In the genomic region with DNA sequence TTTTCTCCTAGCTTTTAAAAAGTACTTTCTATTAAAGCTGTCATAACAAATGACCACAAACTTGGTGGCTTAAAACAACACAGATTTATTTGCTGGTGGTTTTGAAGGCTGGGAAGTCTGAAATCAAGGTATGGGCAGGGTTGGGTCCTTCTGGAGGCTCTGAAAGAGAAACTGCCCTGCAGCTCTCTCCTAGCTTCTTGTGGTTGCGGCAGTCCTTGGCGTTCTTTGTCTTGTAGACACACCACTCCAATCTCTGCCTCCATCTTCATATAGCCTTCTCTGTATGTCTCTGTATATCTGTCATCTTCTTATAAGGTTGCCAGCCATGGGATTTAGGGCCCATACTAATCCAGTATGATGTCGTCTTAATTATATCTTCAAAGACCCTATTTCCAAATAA, we compare ENCODE assay signal across 16 cellular contexts.
"Had no signal": no experiment of that assay in that cellular context is flagged by ENCODE, and none has a peak within 500 bp of the region (broad histone marks: within the 10 kb centered on the region; RNA-seq: fewer than 3 reads in every experiment).

No MANE protein-coding gene starts in this region.

- H3K36me3 ChIP-seq: lower lobe of right lung, neural progenitor cell, upper lobe of left lung had no signal

- H2AFZ ChIP-seq: neural progenitor cell had no signal

- H3K27me3 Mint-ChIP-seq: activated CD4-positive, alpha-beta T cell treated with anti-CD3 and anti-CD28 coated beads, Interleukin-2, amount 10 ng/mL, durations not matched to agents 24 days and 14 days had no signal

- H3K4me3 ChIP-seq: lower lobe of right lung, neural progenitor cell, upper lobe of left lung had no signal

- H3K4me1 Mint-ChIP-seq: activated CD4-positive, alpha-beta T cell treated with anti-CD3 and anti-CD28 coated beads, Interleukin-2, amount 10 ng/mL, durations not matched to agents 24 days and 14 days had no signal

- H3K4me3 Mint-ChIP-seq: activated CD4-positive, alpha-beta T cell treated with anti-CD3 and anti-CD28 coated beads, Interleukin-2, amount 10 ng/mL, durations not matched to agents 24 days and 14 days; activated naive CD8-positive, alpha-beta T cell treated with anti-CD3 and anti-CD28 coated beads for 36 hours; activated T-helper 1 cell treated with anti-CD3 and anti-CD28 coated beads, Interleukin-12 subunit alpha, Interleukin-12 subunit beta, Interleukin-2, Interleukin-4 antibody, amounts not matched to agents 30 ng/mL and 10 ng/mL and 1 ng/mL, durations not matched to agents 14 hours and 24 hours and 36 hours; mesothelial cell of epicardium; neural progenitor cell; stimulated activated memory B cell treated with anti-CD40 and anti-IgM and Interleukin-4, amounts not matched to agents 10 μg/mL and 1 μg/mL and 100 μg/mL, for 72 hours; T-helper 2 cell treated with Interferon-gamma antibody and Interleukin-4, amounts not matched to agents 5 μg/mL and 100 μg/mL, for 36 hours had no signal

- H3K9ac ChIP-seq: neural progenitor cell had no signal

- H3K27me3 ChIP-seq: neural progenitor cell, upper lobe of left lung had no signal

- H3K27ac ChIP-seq: lower lobe of right lung, neural progenitor cell, upper lobe of left lung had no signal

- ATAC-seq: lower lobe of right lung; sciatic nerve; stimulated activated memory B cell treated with anti-CD40 and anti-IgM and Interleukin-4, amounts not matched to agents 10 μg/mL and 1 μg/mL and 100 μg/mL, for 72 hours had no signal

- H3K4me2 ChIP-seq: neural progenitor cell had no signal

- H3K9me3 Mint-ChIP-seq: activated CD4-positive, alpha-beta T cell treated with anti-CD3 and anti-CD28 coated beads, Interleukin-2, amount 10 ng/mL, durations not matched to agents 24 days and 14 days; activated naive CD8-positive, alpha-beta T cell treated with anti-CD3 and anti-CD28 coated beads for 36 hours; activated T-helper 1 cell treated with anti-CD3 and anti-CD28 coated beads, Interleukin-12 subunit alpha, Interleukin-12 subunit beta, Interleukin-2, Interleukin-4 antibody, amounts not matched to agents 30 ng/mL and 10 ng/mL and 1 ng/mL, durations not matched to agents 14 hours and 24 hours and 36 hours; mesothelial cell of epicardium; neural progenitor cell; stimulated activated memory B cell treated with anti-CD40 and anti-IgM and Interleukin-4, amounts not matched to agents 10 μg/mL and 1 μg/mL and 100 μg/mL, for 72 hours; T-helper 2 cell treated with Interferon-gamma antibody and Interleukin-4, amounts not matched to agents 5 μg/mL and 100 μg/mL, for 36 hours had no signal

- H3K36me3 Mint-ChIP-seq: activated naive CD8-positive, alpha-beta T cell treated with anti-CD3 and anti-CD28 coated beads for 36 hours; mesothelial cell of epicardium; neural progenitor cell; stimulated activated memory B cell treated with anti-CD40 and anti-IgM and Interleukin-4, amounts not matched to agents 10 μg/mL and 1 μg/mL and 100 μg/mL, for 72 hours had no signal

- DNase-seq: activated CD4-positive, alpha-beta T cell treated with anti-CD3 and anti-CD28 coated beads, Interleukin-2, amount 10 ng/mL, durations not matched to agents 24 days and 14 days; activated CD4-positive, CD25-positive, alpha-beta regulatory T cell; activated CD8-positive, alpha-beta memory T cell treated with anti-CD3 and anti-CD28 coated beads, Interleukin-2, amount 50 U/mL, for 48 hours; activated naive CD8-positive, alpha-beta T cell treated with anti-CD3 and anti-CD28 coated beads for 36 hours; cerebellar nuclear complex; erythroblast; kidney glomerular epithelial cell; lower lobe of right lung; stimulated activated CD4-positive, alpha-beta T cell treated with anti-CD3 and anti-CD28 coated beads, Interleukin-12 subunit alpha, Interleukin-12 subunit beta, amount 100 ng/mL, for 4 hours had no signal

- H3K27ac Mint-ChIP-seq: activated CD4-positive, alpha-beta T cell treated with anti-CD3 and anti-CD28 coated beads, Interleukin-2, amount 10 ng/mL, durations not matched to agents 24 days and 14 days; activated naive CD8-positive, alpha-beta T cell treated with anti-CD3 and anti-CD28 coated beads for 36 hours; activated T-helper 1 cell treated with anti-CD3 and anti-CD28 coated beads, Interleukin-12 subunit alpha, Interleukin-12 subunit beta, Interleukin-2, Interleukin-4 antibody, amounts not matched to agents 30 ng/mL and 10 ng/mL and 1 ng/mL, durations not matched to agents 14 hours and 24 hours and 36 hours; mesothelial cell of epicardium; neural progenitor cell; stimulated activated memory B cell treated with anti-CD40 and anti-IgM and Interleukin-4, amounts not matched to agents 10 μg/mL and 1 μg/mL and 100 μg/mL, for 72 hours; T-helper 2 cell treated with Interferon-gamma antibody and Interleukin-4, amounts not matched to agents 5 μg/mL and 100 μg/mL, for 36 hours had no signal

- H3K9me3 ChIP-seq: lower lobe of right lung, upper lobe of left lung had no signal
